ENCODE assay signal across 9 cellular contexts in genomic region chr9:129900263-129901041, GRCh38.
DNase-seq lines count a peak whose midpoint lies in the region; ATAC-seq and TF ChIP-seq lines count a peak whose summit lies in the region.
"Had no signal": no experiment of that assay in that cellular context is flagged by ENCODE, and none has a peak within 500 bp of the region (broad histone marks: within the 10 kb centered on the region; RNA-seq: fewer than 3 reads in every experiment).

No MANE protein-coding gene starts in this region.

- peaks cover 2% of the 10 kb centered on the region for H3K9me3 ChIP-seq in RWPE2 (ENCODE audit: severe bottlenecking)

- peak overlapping the region; percentile 91 for H3K27ac Mint-ChIP-seq in activated T-cell treated with anti-CD3 and anti-CD28 coated beads, Interleukin-2, amount 50 U/mL, for 24 hours
- peak overlapping the region; percentile 47 to 75 for H3K27ac Mint-ChIP-seq in stimulated activated naive CD8-positive, alpha-beta T cell treated with anti-CD3 and anti-CD28 coated beads, Interleukin-15, amount 100 ng/mL, for 72 hours

- no peak overlapping the region for H3K27ac ChIP-seq in RWPE2 (ENCODE audit: poor library complexity, severe bottlenecking)

- no peak for DNase-seq in activated T-cell treated with anti-CD3 and anti-CD28 coated beads, Interleukin-2, amount 50 U/mL, for 24 hours
- DNase-seq in activated T-cell treated with anti-CD3 and anti-CD28 coated beads, Interleukin-2, amount 50 U/mL, for 1 hour = no peak
- DNase-seq in RWPE2 (ENCODE audit: low spot score) (peak; percentile 24), NCI-H82 (lab: John Stamatoyannopoulos, UW) (no peak), DMS53 treated with DMSO at 0.1 percent for 48 hours (lab: John Stamatoyannopoulos, UW; ENCODE audit: unreplicated experiment) (no peak), SHP77 treated with DMSO at 0.1 percent for 48 hours (lab: John Stamatoyannopoulos, UW) (no peak)
- no peak for DNase-seq in stimulated activated naive CD8-positive, alpha-beta T cell treated with anti-CD3 and anti-CD28 coated beads, Interleukin-15, amount 100 ng/mL, for 72 hours
- DNase-seq: trophoblast cell had no signal

- peaks cover 9% of the 10 kb centered on the region; the same call in 1 of the 2 replicates for H3K36me3 ChIP-seq in RWPE2 (ENCODE audit: low read depth)

- no peak overlapping the region for H3K4me3 ChIP-seq in RWPE2 (ENCODE audit: severe bottlenecking)

- H3K27me3 Mint-ChIP-seq in activated T-cell treated with anti-CD3 and anti-CD28 coated beads, Interleukin-2, amount 50 U/mL, for 24 hours = no peaks in the 10 kb centered on the region
- no peaks in the 10 kb centered on the region for H3K27me3 Mint-ChIP-seq in stimulated activated naive CD8-positive, alpha-beta T cell treated with anti-CD3 and anti-CD28 coated beads, Interleukin-15, amount 100 ng/mL, for 72 hours

- H3K4me1 ChIP-seq in RWPE2 (ENCODE audit: insufficient read depth, poor library complexity, severe bottlenecking) = no peaks in the 10 kb centered on the region

- TF ChIP-seq CTCF in RWPE2 (IDR thresholded peaks at IDR 0.05; ENCODE audit: poor library complexity, severe bottlenecking) = no peak

- ATAC-seq in HG02759 (IDR thresholded peaks at IDR 0.05; ENCODE audit: unreplicated experiment) (peak; percentile 84), RWPE2 (ENCODE audit: low read depth) (no peak)
- ATAC-seq in stimulated activated naive CD8-positive, alpha-beta T cell treated with anti-CD3 and anti-CD28 coated beads, Interleukin-15, amount 100 ng/mL, for 72 hours = peak; percentile 64

- peaks cover 65% of the 10 kb centered on the region for H3K4me1 Mint-ChIP-seq in activated T-cell treated with anti-CD3 and anti-CD28 coated beads, Interleukin-2, amount 50 U/mL, for 24 hours (ENCODE audit: low read depth)
- peaks cover 93% of the 10 kb centered on the region for H3K4me1 Mint-ChIP-seq in stimulated activated naive CD8-positive, alpha-beta T cell treated with anti-CD3 and anti-CD28 coated beads, Interleukin-15, amount 100 ng/mL, for 72 hours

- no peaks in the 10 kb centered on the region for H3K9me3 Mint-ChIP-seq in activated T-cell treated with anti-CD3 and anti-CD28 coated beads, Interleukin-2, amount 50 U/mL, for 24 hours
- peaks cover 5 to 14% of the 10 kb centered on the region in 2 donors for H3K9me3 Mint-ChIP-seq in stimulated activated naive CD8-positive, alpha-beta T cell treated with anti-CD3 and anti-CD28 coated beads, Interleukin-15, amount 100 ng/mL, for 72 hours

- no peaks in the 10 kb centered on the region for H3K27me3 ChIP-seq in RWPE2 (ENCODE audit: insufficient read depth, poor library complexity, severe bottlenecking)

- H3K4me3 Mint-ChIP-seq in activated T-cell treated with anti-CD3 and anti-CD28 coated beads, Interleukin-2, amount 50 U/mL, for 24 hours = no peak overlapping the region
- no peak overlapping the region for H3K4me3 Mint-ChIP-seq in stimulated activated naive CD8-positive, alpha-beta T cell treated with anti-CD3 and anti-CD28 coated beads, Interleukin-15, amount 100 ng/mL, for 72 hours

- peaks cover 96% of the 10 kb centered on the region for H3K36me3 Mint-ChIP-seq in activated T-cell treated with anti-CD3 and anti-CD28 coated beads, Interleukin-2, amount 50 U/mL, for 24 hours (ENCODE audit: low read depth)
